Comparison of ENCODE assay signal across 19 cellular contexts in genomic region chr15:78621810-78622402, GRCh38. TPM values are rescaled to one million over a fixed set of nuclear protein-coding genes. Genes with fewer than 3 reads are reported as not detected.
DNase-seq lines count a peak whose midpoint lies in the region; ATAC-seq and TF ChIP-seq lines count a peak whose summit lies in the region.
"Had no signal": no experiment of that assay in that cellular context is flagged by ENCODE, and none has a peak within 500 bp of the region (broad histone marks: within the 10 kb centered on the region; RNA-seq: fewer than 3 reads in every experiment).

No MANE protein-coding gene starts in this region.

- no peak overlapping the region for H3K27ac Mint-ChIP-seq in activated naive CD8-positive, alpha-beta T cell
- no peak overlapping the region for H3K27ac Mint-ChIP-seq in activated naive CD8-positive, alpha-beta T cell treated with anti-CD3 and anti-CD28 coated beads, Interleukin-2, amount 50 U/mL, for 24 hours
- peak overlapping the region in 1 of 5 experiments; percentile 52 for H3K27ac Mint-ChIP-seq in brain
- no peak overlapping the region for H3K27ac Mint-ChIP-seq in nephron progenitor cell
- H3K27ac Mint-ChIP-seq: CD4-positive, alpha-beta T cell; HFFc6 had no signal

- POLR2A ChIA-PET in RWPE1 (lab: Yijun Ruan, JAX; ENCODE audit: low non-redundant PET): no interaction called here

- H3K4me3 Mint-ChIP-seq in activated naive CD8-positive, alpha-beta T cell: peak overlapping the region; percentile 70
- no peak overlapping the region for H3K4me3 Mint-ChIP-seq in activated naive CD8-positive, alpha-beta T cell treated with anti-CD3 and anti-CD28 coated beads, Interleukin-2, amount 50 U/mL, for 24 hours
- H3K4me3 Mint-ChIP-seq in brain (peak overlapping the region; percentile 74 to 82 (median 79)), nephron progenitor cell (peak overlapping the region; percentile 82)
- H3K4me3 Mint-ChIP-seq: CD4-positive, alpha-beta T cell; HFFc6 had no signal

- no peaks in the 10 kb centered on the region for H3K9me3 Mint-ChIP-seq in activated naive CD8-positive, alpha-beta T cell (ENCODE audit: low read depth)
- no peaks in the 10 kb centered on the region for H3K9me3 Mint-ChIP-seq in activated naive CD8-positive, alpha-beta T cell treated with anti-CD3 and anti-CD28 coated beads, Interleukin-2, amount 50 U/mL, for 24 hours
- H3K9me3 Mint-ChIP-seq in brain (peaks cover 0 to 11% (median 0%) of the 10 kb centered on the region in 5 experiments), nephron progenitor cell (no peaks in the 10 kb centered on the region)
- H3K9me3 Mint-ChIP-seq: CD4-positive, alpha-beta T cell; HFFc6 had no signal

- no peak overlapping the region for H3K4me3 ChIP-seq in upper lobe of right lung
- H3K4me3 ChIP-seq in right cardiac atrium (ENCODE audit: low read length): no peak overlapping the region

- no peak for TF ChIP-seq CTCF in brain (conservative IDR thresholded peaks at IDR 0.05)
- TF ChIP-seq CTCF in nephron progenitor cell (IDR thresholded peaks at IDR 0.05): no peak
- no peak for TF ChIP-seq CTCF in upper lobe of right lung (IDR thresholded peaks at IDR 0.05)
- no peak for TF ChIP-seq CTCF in RWPE1 (conservative IDR thresholded peaks at IDR 0.05; ENCODE audit: low read depth)

- H3K27me3 ChIP-seq in upper lobe of right lung: peaks cover 57% of the 10 kb centered on the region
- H3K27me3 ChIP-seq in right cardiac atrium (ENCODE audit: control insufficient read depth, insufficient read depth): no peaks in the 10 kb centered on the region

- H3K36me3 ChIP-seq in upper lobe of right lung: no peaks in the 10 kb centered on the region

- peaks cover 28% of the 10 kb centered on the region for H3K27me3 Mint-ChIP-seq in activated naive CD8-positive, alpha-beta T cell
- peaks cover 47% of the 10 kb centered on the region for H3K27me3 Mint-ChIP-seq in activated naive CD8-positive, alpha-beta T cell treated with anti-CD3 and anti-CD28 coated beads, Interleukin-2, amount 50 U/mL, for 24 hours
- H3K27me3 Mint-ChIP-seq in brain (peaks cover 76% of the 10 kb centered on the region), nephron progenitor cell (ENCODE audit: low read depth, poor library complexity) (peaks cover 44% of the 10 kb centered on the region)

- no peak for ATAC-seq in activated naive CD8-positive, alpha-beta T cell treated with anti-CD3 and anti-CD28 coated beads, Interleukin-2, amount 50 U/mL, for 24 hours
- no peak for ATAC-seq in upper lobe of right lung
- ATAC-seq in right cardiac atrium: no peak
- ATAC-seq: A549, HepG2 had no signal

- intact Hi-C loops in upper lobe of right lung (cut with DNase I) (no loop called here), right cardiac atrium (cut with DNase I) (no loop called here)

- CTCF ChIA-PET in RWPE1 (lab: Yijun Ruan, JAX): interaction anchor here (2.1 kb wide), 1 partner anchor 17 kb away, joined by 5 read pairs; no protein-coding TSS in a partner anchor

- H3K4me1 ChIP-seq in upper lobe of right lung: peaks cover 8% of the 10 kb centered on the region
- H3K4me1 ChIP-seq in right cardiac atrium (ENCODE audit: control insufficient read depth, insufficient read depth, low read length): no peaks in the 10 kb centered on the region

- H3K4me1 Mint-ChIP-seq in activated naive CD8-positive, alpha-beta T cell (ENCODE audit: low read depth): peaks cover 22% of the 10 kb centered on the region
- H3K4me1 Mint-ChIP-seq in activated naive CD8-positive, alpha-beta T cell treated with anti-CD3 and anti-CD28 coated beads, Interleukin-2, amount 50 U/mL, for 24 hours: peaks cover 8% of the 10 kb centered on the region
- peaks cover 29% of the 10 kb centered on the region for H3K4me1 Mint-ChIP-seq in brain
- peaks cover 33% of the 10 kb centered on the region for H3K4me1 Mint-ChIP-seq in nephron progenitor cell

- no peaks in the 10 kb centered on the region for H3K36me3 Mint-ChIP-seq in activated naive CD8-positive, alpha-beta T cell
- no peaks in the 10 kb centered on the region for H3K36me3 Mint-ChIP-seq in activated naive CD8-positive, alpha-beta T cell treated with anti-CD3 and anti-CD28 coated beads, Interleukin-2, amount 50 U/mL, for 24 hours (ENCODE audit: low read depth)
- no peaks in the 10 kb centered on the region for H3K36me3 Mint-ChIP-seq in brain
- peaks cover 22% of the 10 kb centered on the region for H3K36me3 Mint-ChIP-seq in nephron progenitor cell (ENCODE audit: low read depth)

- DNase-seq in activated naive CD8-positive, alpha-beta T cell treated with anti-CD3 and anti-CD28 coated beads, Interleukin-2, amount 50 U/mL, for 24 hours: no peak
- DNase-seq in nephron progenitor cell: no peak
- peak; percentile 4 for DNase-seq in upper lobe of right lung
- no peak for DNase-seq in RWPE1 (ENCODE audit: low spot score)
- DNase-seq in right cardiac atrium: no peak
- DNase-seq in OCI-M2 (lab: John Stamatoyannopoulos, UW; ENCODE audit: unreplicated experiment): no peak
- DNase-seq: CD4-positive, alpha-beta T cell; HFFc6; Kasumi-1; NCI-H1417; NCI-H1930; NCI-H510A treated with DMSO at 0.1 percent for 48 hours; RPMI8226 had no signal

- H3K27ac ChIP-seq in upper lobe of right lung (no peak overlapping the region), RWPE1 (no peak overlapping the region), right cardiac atrium (ENCODE audit: low read length) (no peak overlapping the region)
- H3K27ac ChIP-seq: A549 had no signal

- 65% methylated on average over 10 of the region's 10 CpGs for WGBS in right cardiac atrium

- H3K9me3 ChIP-seq in upper lobe of right lung: no peaks in the 10 kb centered on the region
- H3K9me3 ChIP-seq in right cardiac atrium (ENCODE audit: control insufficient read depth, low read length): no peaks in the 10 kb centered on the region
- H3K9me3 ChIP-seq: A549 had no signal

RNA-seq across cellular contexts. Expression of gene CHRNA3, which starts 1.1 kb away (rescaled TPM):
- 25.3 TPM for polyA plus RNA-seq in brain (ENCODE audit: insufficient read depth, low read depth, low replicate concordance)
- not detected for total RNA-seq in upper lobe of right lung
- total RNA-seq in right cardiac atrium: 1 to 10 TPM in 2 of 4 donors, under 1 TPM in 1, not detected in 1; 0.86 to 1.3 (median 1.1) TPM
- 0.11 TPM for polyA plus RNA-seq in right cardiac atrium
- total RNA-seq: CD4-positive, alpha-beta T cell; HepG2; HFFc6; OCI-LY7 had no signal
- polyA plus RNA-seq: HepG2 had no signal

RNA-seq across cellular contexts. Expression of gene CHRNB4, which starts 19.1 kb away (rescaled TPM):
- polyA plus RNA-seq in brain (ENCODE audit: insufficient read depth, low read depth, low replicate concordance) (1.5 TPM), right cardiac atrium (not detected)
- total RNA-seq in upper lobe of right lung (not detected), right cardiac atrium (not detected)
- total RNA-seq: CD4-positive, alpha-beta T cell; H4; HepG2; HFFc6; OCI-LY7 had no signal
- polyA plus RNA-seq: HepG2 had no signal

RNA-seq across cellular contexts. Expression of gene CHRNA5, which starts 56.6 kb away (rescaled TPM):
- polyA plus RNA-seq in brain (ENCODE audit: insufficient read depth, low read depth, low replicate concordance) (3.9 TPM), right cardiac atrium (0.68 TPM)
- total RNA-seq in upper lobe of right lung (1.2 TPM), right cardiac atrium (1 to 10 TPM; 2.0 to 4.0 (median 2.8) TPM)
